25 cellular contexts compared by ENCODE assay signal in the genomic region with DNA sequence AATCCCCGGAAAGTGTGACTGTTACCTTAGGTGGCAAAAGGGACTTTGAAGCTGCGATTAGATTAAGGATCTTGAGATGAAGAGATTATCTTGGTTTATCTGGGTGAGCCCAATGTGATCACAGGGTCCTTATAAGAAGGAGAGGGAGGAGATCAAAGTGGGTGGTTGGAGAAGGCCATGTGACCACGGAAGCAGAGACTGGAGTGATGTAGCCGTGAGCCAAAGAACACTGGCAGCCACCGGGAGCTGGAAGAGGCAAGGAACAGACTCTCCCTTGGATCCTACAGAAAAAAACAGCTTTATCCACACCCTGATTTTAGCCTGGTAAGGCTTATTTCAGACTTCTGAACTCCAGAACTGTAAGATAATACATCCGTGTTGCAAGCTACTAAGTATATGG. TPM values are rescaled to one million over a fixed set of nuclear protein-coding genes. Genes with fewer than 3 reads are reported as not detected.
DNase-seq lines count a peak whose midpoint lies in the region; ATAC-seq and TF ChIP-seq lines count a peak whose summit lies in the region.
"Had no signal": no experiment of that assay in that cellular context is flagged by ENCODE, and none has a peak within 500 bp of the region (broad histone marks: within the 10 kb centered on the region; RNA-seq: fewer than 3 reads in every experiment).

No MANE protein-coding gene starts in this region.

- H3K9me2 ChIP-seq in Karpas-422 (replicated peaks; ENCODE audit: insufficient read depth, low read length): no peaks in the 10 kb centered on the region

- TF ChIP-seq CTCF in chondrocyte (IDR thresholded peaks at IDR 0.05): no peak
- no peak for TF ChIP-seq CTCF in neural progenitor cell (IDR thresholded peaks at IDR 0.05)

- no peak overlapping the region for H3K27ac Mint-ChIP-seq in chondrocyte (ENCODE audit: unreplicated experiment)
- no peak overlapping the region for H3K27ac Mint-ChIP-seq in neural progenitor cell
- H3K27ac Mint-ChIP-seq in T-helper 17 cell: no peak overlapping the region
- H3K27ac Mint-ChIP-seq: CD14-positive monocyte; CD4-positive, alpha-beta memory T cell had no signal

- peaks cover 27% of the 10 kb centered on the region for H3F3A ChIP-seq in neural progenitor cell (ENCODE audit: low read depth)

- TF ChIP-seq POLR2A in erythroblast (IDR thresholded peaks at IDR 0.05; ENCODE audit: low read length): no peak

- no peak overlapping the region for H3K9ac ChIP-seq in Karpas-422 (ENCODE audit: low read length)
- H3K9ac ChIP-seq in neural progenitor cell: no peak overlapping the region
- H3K9ac ChIP-seq: BLaER1 treated with 17β-estradiol and CSF1 and Interleukin-3, amounts not matched to agents 10 nM and 100 nM had no signal

- ATAC-seq in T-helper 17 cell: no peak
- ATAC-seq: A549 had no signal

- H3K4me1 Mint-ChIP-seq in chondrocyte (ENCODE audit: low read depth) (peaks cover 16% of the 10 kb centered on the region), neural progenitor cell (peaks cover 38% of the 10 kb centered on the region), T-helper 17 cell (peaks cover 5% of the 10 kb centered on the region)

- H3K4me3 Mint-ChIP-seq in chondrocyte (ENCODE audit: unreplicated experiment) (no peak overlapping the region), neural progenitor cell (no peak overlapping the region), T-helper 17 cell (no peak overlapping the region)
- H3K4me3 Mint-ChIP-seq: CD14-positive monocyte; CD4-positive, alpha-beta memory T cell had no signal

- DNase-seq in Karpas-422 (peak; percentile 25), NCI-H82 treated with DMSO at 0.1 percent for 48 hours (lab: John Stamatoyannopoulos, UW; ENCODE audit: unreplicated experiment) (peak; percentile 34), chondrocyte (ENCODE audit: low spot score) (peak; percentile 5), neural progenitor cell (ENCODE audit: low spot score) (no peak), activated T-cell treated with anti-CD3 and anti-CD28 coated beads for 4 hours (no peak), NCI-H1048 (lab: John Stamatoyannopoulos, UW) (no peak), T-helper 17 cell (no peak), erythroblast (lab: John Stamatoyannopoulos, UW) (no peak)
- DNase-seq: 8988T; ACHN; AML-193; BE2C; Calu3; CD4-positive, alpha-beta memory T cell; COR-L47; DMS53; DMS79 treated with DMSO at 0.1 percent for 48 hours; GF-D8; GOT3; H7; HCEC 1CT had no signal

- no peaks in the 10 kb centered on the region for H3K36me3 Mint-ChIP-seq in chondrocyte (ENCODE audit: low read depth)
- no peaks in the 10 kb centered on the region for H3K36me3 Mint-ChIP-seq in neural progenitor cell
- H3K36me3 Mint-ChIP-seq in T-helper 17 cell (ENCODE audit: low read depth): peaks cover 4% of the 10 kb centered on the region
- H3K36me3 Mint-ChIP-seq: CD14-positive monocyte; CD4-positive, alpha-beta memory T cell had no signal

- H3K4me1 ChIP-seq in Karpas-422 (ENCODE audit: low read length): no peaks in the 10 kb centered on the region
- H3K4me1 ChIP-seq in neural progenitor cell: peaks cover 37% of the 10 kb centered on the region
- H3K4me1 ChIP-seq: BE2C had no signal

- H3K36me3 ChIP-seq in Karpas-422 (ENCODE audit: insufficient read depth, low read length): no peaks in the 10 kb centered on the region
- H3K36me3 ChIP-seq in neural progenitor cell: no peaks in the 10 kb centered on the region
- H3K36me3 ChIP-seq: BE2C; BLaER1 treated with 17β-estradiol and CSF1 and Interleukin-3, amounts not matched to agents 10 nM and 100 nM had no signal

- H4K20me1 ChIP-seq in Karpas-422 (ENCODE audit: insufficient read depth, low read depth, low read length) (no peaks in the 10 kb centered on the region), neural progenitor cell (ENCODE audit: low read depth) (no peaks in the 10 kb centered on the region)
- H4K20me1 ChIP-seq: BLaER1 treated with 17β-estradiol and CSF1 and Interleukin-3, amounts not matched to agents 10 nM and 100 nM had no signal

- H3K9me3 Mint-ChIP-seq in chondrocyte (ENCODE audit: low read depth) (no peaks in the 10 kb centered on the region), neural progenitor cell (no peaks in the 10 kb centered on the region)
- H3K9me3 Mint-ChIP-seq: CD4-positive, alpha-beta memory T cell had no signal

- H3K4me3 ChIP-seq in Karpas-422 (ENCODE audit: low read length): no peak overlapping the region
- H3K4me3 ChIP-seq in neural progenitor cell: no peak overlapping the region
- H3K4me3 ChIP-seq: A549; BLaER1 treated with 17β-estradiol and CSF1 and Interleukin-3, amounts not matched to agents 10 nM and 100 nM had no signal

- peaks cover 5% of the 10 kb centered on the region for H3K27me3 Mint-ChIP-seq in chondrocyte (ENCODE audit: low read depth)
- H3K27me3 Mint-ChIP-seq in neural progenitor cell (ENCODE audit: insufficient read depth, low read depth): peaks cover 12% of the 10 kb centered on the region
- H3K27me3 Mint-ChIP-seq in T-helper 17 cell: peaks cover 27% of the 10 kb centered on the region

- H2AFZ ChIP-seq in Karpas-422 (ENCODE audit: low read length) (no peak overlapping the region), neural progenitor cell (replicated peaks) (no peak overlapping the region)

- no peaks in the 10 kb centered on the region for H3K9me3 ChIP-seq in Karpas-422 (ENCODE audit: low read length)
- H3K9me3 ChIP-seq in neural progenitor cell (ENCODE audit: low read depth): no peaks in the 10 kb centered on the region
- H3K9me3 ChIP-seq in T-helper 17 cell (ENCODE audit: control insufficient read depth, low read length, poor library complexity, severe bottlenecking): no peaks in the 10 kb centered on the region
- H3K9me3 ChIP-seq: A549; BE2C; BLaER1 treated with 17β-estradiol and CSF1 and Interleukin-3, amounts not matched to agents 10 nM and 100 nM had no signal

- H3K79me2 ChIP-seq in Karpas-422 (ENCODE audit: low read length): no peaks in the 10 kb centered on the region
- no peaks in the 10 kb centered on the region for H3K79me2 ChIP-seq in neural progenitor cell (ENCODE audit: low read depth)

- H3K4me2 ChIP-seq in Karpas-422 (ENCODE audit: low read depth, low read length, poor library complexity, severe bottlenecking) (no peak overlapping the region), neural progenitor cell (peak overlapping the region; percentile 27)
- H3K4me2 ChIP-seq: A549; BLaER1 treated with 17β-estradiol and CSF1 and Interleukin-3, amounts not matched to agents 10 nM and 100 nM had no signal

- no peaks in the 10 kb centered on the region for H3K27me3 ChIP-seq in Karpas-422 (ENCODE audit: low read length)
- H3K27me3 ChIP-seq in neural progenitor cell: no peaks in the 10 kb centered on the region
- H3K27me3 ChIP-seq: BE2C; BLaER1 treated with 17β-estradiol and CSF1 and Interleukin-3, amounts not matched to agents 10 nM and 100 nM had no signal

- no peak overlapping the region for H3K27ac ChIP-seq in Karpas-422 (ENCODE audit: low read length)
- no peak overlapping the region for H3K27ac ChIP-seq in neural progenitor cell
- H3K27ac ChIP-seq: A549; BLaER1 treated with 17β-estradiol and CSF1 and Interleukin-3, amounts not matched to agents 10 nM and 100 nM had no signal

RNA-seq across cellular contexts. Expression of a gene that starts 29.9 kb away (rescaled TPM):
- total RNA-seq in Karpas-422 (2014; rRNA removed; shearing (Covaris generic); ENCODE audit: low replicate concordance): not detected in 2 replicates
- total RNA-seq in chondrocyte (not detected in 3 replicates), neural progenitor cell (ENCODE audit: low replicate concordance) (320 and 454 TPM in 2 replicates), T-helper 17 cell (not detected)
- total RNA-seq: Calu3; CD4-positive, alpha-beta memory T cell; G401 had no signal

Comparison
In these comparisons a context has a peak if more than half of its experiments do, and no peak if none do; other contexts are left out.
1. DNase-seq: peak in Karpas-422 (single experiment), NCI-H82 treated with DMSO at 0.1 percent for 48 hours (single experiment) and chondrocyte (single experiment); none in neural progenitor cell (single experiment), activated T-cell treated with anti-CD3 and anti-CD28 coated beads for 4 hours (single experiment), NCI-H1048 (single experiment), T-helper 17 cell (0 of 3) and erythroblast (0 of 2).
2. RNA of a gene that starts 29.9 kb away (total RNA-seq): 320 to 454 TPM in neural progenitor cell; not detected in Karpas-422, not detected in chondrocyte and not detected in T-helper 17 cell; every median in the first group is over 100 times any median in the second.